Comparison of ENCODE assay signal across 1 cellular context in genomic region chr2:81266106-81266505, GRCh38.
TF ChIP-seq lines count a peak whose summit lies in the region.

No MANE protein-coding gene starts in this region.

TF ChIP-seq in HepG2, 621 proteins besides CTCF, POLR2A, EP300 and RAD21 (continued from another document):
- TF ChIP-seq ATF3 (CRISPR knock-in tag; IDR thresholded peaks at IDR 0.05) (no peak), ZNF775 (CRISPR knock-in tag; IDR thresholded peaks at IDR 0.05; ENCODE audit: borderline replicate concordance) (no peak)
- TF ChIP-seq, protein P1, sequence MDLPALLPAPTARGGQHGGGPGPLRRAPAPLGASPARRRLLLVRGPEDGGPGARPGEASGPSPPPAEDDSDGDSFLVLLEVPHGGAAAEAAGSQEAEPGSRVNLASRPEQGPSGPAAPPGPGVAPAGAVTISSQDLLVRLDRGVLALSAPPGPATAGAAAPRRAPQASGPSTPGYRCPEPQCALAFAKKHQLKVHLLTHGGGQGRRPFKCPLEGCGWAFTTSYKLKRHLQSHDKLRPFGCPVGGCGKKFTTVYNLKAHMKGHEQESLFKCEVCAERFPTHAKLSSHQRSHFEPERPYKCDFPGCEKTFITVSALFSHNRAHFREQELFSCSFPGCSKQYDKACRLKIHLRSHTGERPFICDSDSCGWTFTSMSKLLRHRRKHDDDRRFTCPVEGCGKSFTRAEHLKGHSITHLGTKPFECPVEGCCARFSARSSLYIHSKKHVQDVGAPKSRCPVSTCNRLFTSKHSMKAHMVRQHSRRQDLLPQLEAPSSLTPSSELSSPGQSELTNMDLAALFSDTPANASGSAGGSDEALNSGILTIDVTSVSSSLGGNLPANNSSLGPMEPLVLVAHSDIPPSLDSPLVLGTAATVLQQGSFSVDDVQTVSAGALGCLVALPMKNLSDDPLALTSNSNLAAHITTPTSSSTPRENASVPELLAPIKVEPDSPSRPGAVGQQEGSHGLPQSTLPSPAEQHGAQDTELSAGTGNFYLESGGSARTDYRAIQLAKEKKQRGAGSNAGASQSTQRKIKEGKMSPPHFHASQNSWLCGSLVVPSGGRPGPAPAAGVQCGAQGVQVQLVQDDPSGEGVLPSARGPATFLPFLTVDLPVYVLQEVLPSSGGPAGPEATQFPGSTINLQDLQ (CRISPR knock-in tag; IDR thresholded peaks at IDR 0.05) = no peak
